In genomic region chr15:41207687-41208448, GRCh38 we compare ENCODE assay signal across 19 cellular contexts. TPM values are rescaled to one million over a fixed set of nuclear protein-coding genes. Genes with fewer than 3 reads are reported as not detected.
DNase-seq lines count a peak whose midpoint lies in the region; ATAC-seq, FAIRE-seq and TF ChIP-seq lines count a peak whose summit lies in the region.
"Had no signal": no experiment of that assay in that cellular context is flagged by ENCODE, and none has a peak within 500 bp of the region (broad histone marks: within the 10 kb centered on the region; RNA-seq: fewer than 3 reads in every experiment).

No MANE protein-coding gene starts in this region.

- no peak for TF ChIP-seq EP300 in K562 (IDR thresholded peaks at IDR 0.05; ENCODE audit: low read length)

- CTCF ChIA-PET in K562 (lab: Yijun Ruan, JAX; ENCODE audit: low intra/inter-chr PET ratio) = no interaction called here

- POLR2A ChIA-PET in K562 (lab: Yijun Ruan, JAX) = no interaction called here

- TF ChIP-seq RAD21 in K562 (CRISPR knock-in tag; conservative IDR thresholded peaks at IDR 0.05 in 1 of 2, IDR thresholded peaks at IDR 0.05 in 1 of 2) = no peak

- H3K9ac ChIP-seq in K562 (ENCODE audit: insufficient read depth in 1 of 2, low read depth in 2 of 2, low read length in 2 of 2) (no peak overlapping the region), keratinocyte (ENCODE audit: control insufficient read depth, extremely low read depth, insufficient read depth, low read length) (peak overlapping the region; percentile 62)

- BruUV-seq in K562 (replicated peaks; lab: Mats Ljungman, UMichigan) = no TSS peak

- H3K27ac ChIP-seq in K562 (ENCODE audit: extremely low read depth, low read depth, low read length) = no peak overlapping the region
- peak overlapping the region; percentile 81 for H3K27ac ChIP-seq in keratinocyte (ENCODE audit: control insufficient read depth, insufficient read depth, low read length)
- H3K27ac ChIP-seq in dorsolateral prefrontal cortex = no peak overlapping the region
- H3K27ac ChIP-seq: hepatocyte, right atrium auricular region, vagina had no signal

- 50% methylated on average over 4 of the region's 5 CpGs for WGBS in K562 (ENCODE audit: insufficient coverage, low coverage, missing lambda C conversion rate)

- H3K9me1 ChIP-seq in K562 (ENCODE audit: control insufficient read depth, insufficient read depth, low read length) (no peaks in the 10 kb centered on the region), keratinocyte (ENCODE audit: control insufficient read depth, extremely low read depth, insufficient read depth, low read length) (no peaks in the 10 kb centered on the region)

- H3K4me1 ChIP-seq in K562 (replicated peaks in 1 of 2; ENCODE audit: control insufficient read depth in 2 of 2, insufficient read depth in 2 of 2, low read length in 2 of 2) (no peaks in the 10 kb centered on the region; a peak in 2 of 5 replicates), keratinocyte (ENCODE audit: control insufficient read depth, extremely low read depth, insufficient read depth, low read length) (peaks cover 17% of the 10 kb centered on the region)
- H3K4me1 ChIP-seq: breast epithelium, right atrium auricular region, vagina had no signal

- intact Hi-C loops in K562 (cut with micrococcal nuclease) = no loop called here
- intact Hi-C loops in dorsolateral prefrontal cortex (cut with DNase I) = no loop called here

- H2AFZ ChIP-seq in K562 (ENCODE audit: low read depth, low read length) (no peak overlapping the region), keratinocyte (ENCODE audit: control insufficient read depth, low read length) (peak overlapping the region; percentile 56)
- H2AFZ ChIP-seq: hepatocyte had no signal

- no peak overlapping the region for H3K4me3 ChIP-seq in K562
- peak overlapping the region in 2 of 3 experiments; percentile 19 to 46 for H3K4me3 ChIP-seq in keratinocyte (ENCODE audit: control insufficient read depth in 2 of 3, extremely low read depth in 1 of 3, insufficient read depth in 2 of 3, low read depth in 1 of 3, low read length in 3 of 3)
- no peak overlapping the region for H3K4me3 ChIP-seq in dorsolateral prefrontal cortex
- H3K4me3 ChIP-seq: breast epithelium, hepatocyte, right atrium auricular region, vagina had no signal

- FAIRE-seq in K562 (lab: Jason Lieb, UNC) = peak; percentile 69
- FAIRE-seq in keratinocyte (lab: Jason Lieb, UNC) = peak; percentile 80

- TF ChIP-seq CTCF in K562 (IDR thresholded peaks at IDR 0.05 in 2 of 3, conservative IDR thresholded peaks at IDR 0.05 in 1 of 3; ENCODE audit: insufficient read depth in 2 of 3, low read depth in 1 of 3, low read length in 3 of 3) (no peak), keratinocyte (optimal IDR thresholded peaks at IDR 0.05 in 1 of 3, IDR thresholded peaks at IDR 0.05 in 1 of 3, conservative IDR thresholded peaks at IDR 0.05 in 1 of 3; ENCODE audit: extremely low read depth in 1 of 3, insufficient read depth in 2 of 3, low read length in 3 of 3) (no peak), dorsolateral prefrontal cortex (IDR thresholded peaks at IDR 0.05 in 54 of 56, conservative IDR thresholded peaks at IDR 0.05 in 2 of 56; ENCODE audit: low read depth in 1 of 56, partially characterized antibody in 56 of 56) (no peak)

- dilution Hi-C loops in keratinocyte (cut with MboI; ENCODE audit: extremely low pct_ligation_motif_present, low sequenced_read_pairs) = no loop called here

- H4K20me1 ChIP-seq in K562 (replicated peaks; ENCODE audit: control insufficient read depth, insufficient read depth, low read length) (no peaks in the 10 kb centered on the region), keratinocyte (ENCODE audit: control insufficient read depth, extremely low read depth, insufficient read depth, low read length) (no peaks in the 10 kb centered on the region)

- H3K9me3 ChIP-seq in K562 (replicated peaks; ENCODE audit: control insufficient read depth, insufficient read depth, low read depth, low read length) (no peaks in the 10 kb centered on the region), keratinocyte (ENCODE audit: control insufficient read depth, low read depth, low read length) (no peaks in the 10 kb centered on the region)
- H3K9me3 ChIP-seq: breast epithelium, right atrium auricular region, vagina had no signal

- H3K4me2 ChIP-seq in K562 (ENCODE audit: insufficient read depth, low read length) (no peak overlapping the region), keratinocyte (ENCODE audit: control insufficient read depth, extremely low read depth, insufficient read depth, low read depth, low read length) (peak overlapping the region; percentile 80)
- H3K4me2 ChIP-seq: hepatocyte had no signal

- H3K27me3 ChIP-seq in K562 (ENCODE audit: control insufficient read depth in 2 of 2, insufficient read depth in 2 of 2, low read length in 2 of 2) (no peaks in the 10 kb centered on the region; a peak in 1 of 5 replicates), keratinocyte (ENCODE audit: control insufficient read depth, extremely low read depth, insufficient read depth, low read length) (no peaks in the 10 kb centered on the region), dorsolateral prefrontal cortex (peaks cover 0 to 14% (median 0%) of the 10 kb centered on the region in 45 donors)
- H3K27me3 ChIP-seq: breast epithelium, hepatocyte, right atrium auricular region, vagina had no signal

- in situ Hi-C loops in K562 (cut with MboI) = no loop called here

- peak; percentile 64; the same call in 2 of the 3 replicates for ATAC-seq in K562
- ATAC-seq: left ventricle myocardium superior; PC-3; stimulated activated effector memory CD8-positive, alpha-beta T cell treated with anti-CD3 and anti-CD28 coated beads, Interleukin-12 subunit alpha, Interleukin-12 subunit beta, amount 100 ng/mL, for 72 hours had no signal

- H3K79me2 ChIP-seq in K562 (ENCODE audit: control insufficient read depth, insufficient read depth, low read length) (no peaks in the 10 kb centered on the region), keratinocyte (ENCODE audit: control insufficient read depth, insufficient read depth, low read length) (no peaks in the 10 kb centered on the region)
- H3K79me2 ChIP-seq: hepatocyte had no signal

- TF ChIP-seq POLR2A in K562 (conservative IDR thresholded peaks at IDR 0.05) = no peak

- no peaks in the 10 kb centered on the region for H3K36me3 ChIP-seq in K562 (ENCODE audit: control insufficient read depth, insufficient read depth, low read length)
- no peaks in the 10 kb centered on the region for H3K36me3 ChIP-seq in keratinocyte (ENCODE audit: control insufficient read depth in 2 of 2, extremely low read depth in 1 of 2, insufficient read depth in 2 of 2, low read length in 2 of 2)
- H3K36me3 ChIP-seq: breast epithelium, right atrium auricular region, vagina had no signal

- DNase-seq in ELF-1 (ENCODE audit: low read depth, low spot score) (peak; percentile 32), MV-4-11 (lab: John Stamatoyannopoulos, UW) (peak; percentile 80), K562 (ENCODE audit: extremely low read depth in 1 of 4, low spot score in 3 of 4) (no peak), keratinocyte (ENCODE audit: low read depth, low spot score) (peak; percentile 62), DMS 273 treated with DMSO at 0.1 percent for 48 hours (lab: John Stamatoyannopoulos, UW) (no peak), GM19240 (ENCODE audit: insufficient read length, low spot score) (no peak), dorsolateral prefrontal cortex (no peak), NCI-H146 (lab: John Stamatoyannopoulos, UW) (no peak)
- DNase-seq: activated effector memory CD4-positive, alpha-beta T cell treated with anti-CD3 and anti-CD28 coated beads, Interleukin-2, amount 50 U/mL, for 16 hours; endodermal cell; left ventricle myocardium superior; PC-3; stimulated activated CD4-positive, alpha-beta T cell treated with anti-CD3 and anti-CD28 coated beads, Interleukin-4, amount 100 ng/mL, for 24 hours had no signal

RNA-seq across cellular contexts. Expression of gene EXD1, which starts 22.7 kb away (rescaled TPM):
- not detected in 2 replicates for total RNA-seq in K562 (2011; cell fraction: chromatin; rRNA removed; ENCODE audit: low replicate concordance)
- not detected in 2 replicates for total RNA-seq in K562 (2011; cell fraction: nucleolus; rRNA removed)
- not detected in 2 replicates for total RNA-seq in K562 (2011; cell fraction: nucleoplasm; rRNA removed)
- not detected in 2 replicates for total RNA-seq in K562 (2014; rRNA removed)
- total RNA-seq in K562 (2014; rRNA removed; fragmentation: Illumina TruSeq; extraction: Trizol) = not detected in 2 replicates
- not detected in 2 replicates for total RNA-seq in K562 (2015; rRNA removed; fragmentation: Illumina TruSeq; extraction: Trizol)
- total RNA-seq in K562 (2021) = not detected in 2 replicates
- 0.03 TPM in 1 of 2 replicates, not detected in the other for polyA plus RNA-seq in K562 (2011; rRNA removed)
- polyA plus RNA-seq in K562 (2011; cell fraction: cytosol; rRNA removed) = not detected in 2 replicates
- polyA plus RNA-seq in K562 (2011; cell fraction: nucleus; rRNA removed) = not detected in 2 replicates
- polyA plus RNA-seq in K562 (2012) = not detected in 2 replicates
- polyA plus RNA-seq in K562 (2014; fragmentation: Illumina TruSeq; extraction: Trizol) = not detected in 2 replicates
- polyA plus RNA-seq in K562 (2014; fragmentation: Nextera tagmentation; extraction: Ambion mirVana) = not detected
- polyA plus RNA-seq in K562 (2014; rRNA removed) = not detected in 2 replicates
- polyA minus RNA-seq in K562 (2011; rRNA and poly(A)+ RNA removed) = not detected in 2 replicates
- polyA minus RNA-seq in K562 (2011; cell fraction: cytosol; rRNA and poly(A)+ RNA removed) = not detected in 2 replicates
- not detected in 2 replicates for polyA minus RNA-seq in K562 (2011; cell fraction: nucleus; rRNA and poly(A)+ RNA removed)
- 0.02 to 0.17 TPM (median 0.16 TPM) in 3 replicates for polyA plus RNA-seq in keratinocyte
- 0.27 TPM for polyA plus RNA-seq in keratinocyte (2011; ENCODE audit: low read depth)
- polyA plus RNA-seq in keratinocyte (2011; cell fraction: cytosol; rRNA removed) = 0.06 and 0.26 TPM in 2 replicates
- 0.20 and 0.24 TPM in 2 replicates for polyA plus RNA-seq in keratinocyte (2011; cell fraction: nucleus; rRNA removed)
- polyA plus RNA-seq in keratinocyte (2012; ENCODE audit: low replicate concordance) = not detected in 2 replicates
- polyA minus RNA-seq in keratinocyte = not detected in 3 replicates
- polyA minus RNA-seq in keratinocyte (2011; cell fraction: cytosol; rRNA and poly(A)+ RNA removed) = not detected
- polyA minus RNA-seq in keratinocyte (2011; cell fraction: nucleus; rRNA and poly(A)+ RNA removed) = 1.2 TPM in 1 of 2 replicates, not detected in the other
- 1 to 10 TPM in 9 of 120 experiments, under 1 TPM in 64, not detected in 47; 0.16 to 1.6 (median 0.41) TPM for total RNA-seq in dorsolateral prefrontal cortex
- total RNA-seq: breast epithelium; hepatocyte; left ventricle myocardium superior; PC-3; right atrium auricular region; T-helper 2 cell treated with Interferon-gamma antibody and Interleukin-4, amounts not matched to agents 100 ng/mL and 5 ng/mL, for 36 hours; vagina had no signal
- polyA plus RNA-seq: hepatocyte had no signal

RNA-seq across cellular contexts. Expression of gene CHP1, which starts 23.2 kb away (rescaled TPM):
- 21.4 and 25.8 TPM in 2 replicates for total RNA-seq in K562 (2011; cell fraction: chromatin; rRNA removed; ENCODE audit: low replicate concordance)
- 10.4 and 15.0 TPM in 2 replicates for total RNA-seq in K562 (2011; cell fraction: nucleolus; rRNA removed)
- total RNA-seq in K562 (2011; cell fraction: nucleoplasm; rRNA removed) = 25.0 and 30.4 TPM in 2 replicates
- 61.6 and 77.7 TPM in 2 replicates for total RNA-seq in K562 (2014; rRNA removed)
- total RNA-seq in K562 (2014; rRNA removed; fragmentation: Illumina TruSeq; extraction: Trizol) = 63.6 and 68.7 TPM in 2 replicates
- total RNA-seq in K562 (2015; rRNA removed; fragmentation: Illumina TruSeq; extraction: Trizol) = 67.6 and 69.3 TPM in 2 replicates
- 74.2 and 82.5 TPM in 2 replicates for total RNA-seq in K562 (2021)
- 49.7 and 71.8 TPM in 2 replicates for polyA plus RNA-seq in K562 (2011; rRNA removed)
- 29.5 and 60.9 TPM in 2 replicates for polyA plus RNA-seq in K562 (2011; cell fraction: cytosol; rRNA removed)
- 9.7 and 16.8 TPM in 2 replicates for polyA plus RNA-seq in K562 (2011; cell fraction: nucleus; rRNA removed)
- polyA plus RNA-seq in K562 (2012) = 56.6 and 61.2 TPM in 2 replicates
- 67.0 and 67.4 TPM in 2 replicates for polyA plus RNA-seq in K562 (2014; fragmentation: Illumina TruSeq; extraction: Trizol)
- polyA plus RNA-seq in K562 (2014; fragmentation: Nextera tagmentation; extraction: Ambion mirVana) = 10 to 100 TPM; 75.8 to 83.4 TPM
- 31.7 and 41.3 TPM in 2 replicates for polyA plus RNA-seq in K562 (2014; rRNA removed)
- 75.5 and 113 TPM in 2 replicates for polyA minus RNA-seq in K562 (2011; rRNA and poly(A)+ RNA removed)
- polyA minus RNA-seq in K562 (2011; cell fraction: cytosol; rRNA and poly(A)+ RNA removed) = 62.4 and 104 TPM in 2 replicates
- polyA minus RNA-seq in K562 (2011; cell fraction: nucleus; rRNA and poly(A)+ RNA removed) = 5.1 and 9.6 TPM in 2 replicates
- 62.7 to 108 TPM (median 98.5 TPM) in 3 replicates for polyA plus RNA-seq in keratinocyte
- polyA plus RNA-seq in keratinocyte (2011; ENCODE audit: low read depth) = 50.1 TPM
- polyA plus RNA-seq in keratinocyte (2011; cell fraction: cytosol; rRNA removed) = 91.1 and 145 TPM in 2 replicates
- polyA plus RNA-seq in keratinocyte (2011; cell fraction: nucleus; rRNA removed) = 42.8 and 44.3 TPM in 2 replicates
- polyA plus RNA-seq in keratinocyte (2012; ENCODE audit: low replicate concordance) = 81.9 and 98.1 TPM in 2 replicates
- polyA minus RNA-seq in keratinocyte = 107 to 161 TPM (median 131 TPM) in 3 replicates
- 144 TPM for polyA minus RNA-seq in keratinocyte (2011; cell fraction: cytosol; rRNA and poly(A)+ RNA removed)
- 23.6 and 34.6 TPM in 2 replicates for polyA minus RNA-seq in keratinocyte (2011; cell fraction: nucleus; rRNA and poly(A)+ RNA removed)
- total RNA-seq in dorsolateral prefrontal cortex = 100 to 1,000 TPM in 52 of 120 experiments, 10 to 100 TPM in 68; 57.8 to 139 (median 95.3) TPM

Comparison
In these comparisons a context has a peak if more than half of its experiments do, and no peak if none do; other contexts are left out.
1. DNase-seq: peak in ELF-1 (single experiment), MV-4-11 (single experiment) and keratinocyte (single experiment); none in K562 (0 of 4), DMS 273 treated with DMSO at 0.1 percent for 48 hours (single experiment), GM19240 (single experiment), dorsolateral prefrontal cortex (0 of 10) and NCI-H146 (single experiment).
2. H3K4me3 ChIP-seq: peak in keratinocyte (2 of 3); none in K562 (single experiment) and dorsolateral prefrontal cortex (0 of 59).